ENCODE assay signal across 11 cellular contexts in the genomic region with DNA sequence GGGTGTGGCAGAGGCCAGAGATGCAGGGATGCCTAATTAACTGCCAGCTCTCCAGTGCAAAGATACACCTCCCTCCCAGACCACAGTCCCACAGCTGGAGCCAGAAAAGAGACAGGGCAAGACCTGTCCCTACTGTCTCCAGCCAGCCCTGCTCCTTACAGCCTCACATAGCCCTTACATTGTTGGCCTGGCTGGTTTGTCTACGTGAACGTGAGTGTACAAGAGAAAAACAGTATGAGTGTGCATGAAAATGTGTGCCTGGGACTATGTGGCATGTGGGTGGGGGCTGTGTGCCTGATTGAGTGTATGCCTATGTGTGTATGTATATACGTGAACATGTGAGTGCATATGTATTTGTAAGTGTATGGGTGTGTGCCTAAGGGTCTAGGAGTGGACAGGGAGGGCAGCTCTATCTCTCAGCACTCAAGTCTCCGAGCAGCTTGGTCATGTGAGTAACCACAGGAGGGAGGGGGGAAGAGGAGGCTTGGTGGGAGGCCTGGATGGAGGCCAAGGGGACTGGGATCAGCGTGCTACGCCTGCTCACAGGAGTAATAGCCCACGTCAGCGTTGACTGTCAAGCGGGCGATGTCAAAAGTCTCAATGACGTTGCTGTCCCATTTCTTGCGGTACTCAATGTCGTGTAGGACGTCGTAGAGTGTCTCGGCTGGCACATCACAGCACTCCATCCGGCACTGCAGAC. TPM values are rescaled to one million over a fixed set of nuclear protein-coding genes. Genes with fewer than 3 reads are reported as not detected.
DNase-seq lines count a peak whose midpoint lies in the region; ATAC-seq, FAIRE-seq and TF ChIP-seq lines count a peak whose summit lies in the region.
"Had no signal": no experiment of that assay in that cellular context is flagged by ENCODE, and none has a peak within 500 bp of the region (broad histone marks: within the 10 kb centered on the region; RNA-seq: fewer than 3 reads in every experiment).

No MANE protein-coding gene starts in this region.

- intact Hi-C loops in sciatic nerve (cut with DNase I), result no loop called here

- CTCF ChIA-PET in activated CD8-positive, alpha-beta T cell treated with anti-CD3 and anti-CD28 coated beads, Interleukin-2, amount 10 ng/mL, durations not matched to agents 7 days and 5 days (lab: Charles Lee), result interaction anchor here (1.0 to 2.3 kb wide), 2 partner anchors 9 to 34 kb away, joined by 3 to 6 read pairs; no protein-coding TSS in a partner anchor

- H3K4me1 Mint-ChIP-seq in HFFc6 (ENCODE audit: low read depth), result peaks cover 30% of the 10 kb centered on the region
- H3K4me1 Mint-ChIP-seq in activated CD8-positive, alpha-beta T cell treated with anti-CD3 and anti-CD28 coated beads, Interleukin-2, amount 10 ng/mL, durations not matched to agents 7 days and 5 days (ENCODE audit: low read depth), result peaks cover 10% of the 10 kb centered on the region

- POLR2A ChIA-PET in activated CD8-positive, alpha-beta T cell treated with anti-CD3 and anti-CD28 coated beads, Interleukin-2, amount 10 ng/mL, durations not matched to agents 7 days and 5 days (lab: Charles Lee), result no interaction called here

- H3K4me3 ChIP-seq in fibroblast of villous mesenchyme (ENCODE audit: low read depth, low read length), result no peak overlapping the region

- H3K36me3 Mint-ChIP-seq in HFFc6 (ENCODE audit: low read depth), result peaks cover 25% of the 10 kb centered on the region
- H3K36me3 Mint-ChIP-seq in activated CD8-positive, alpha-beta T cell treated with anti-CD3 and anti-CD28 coated beads, Interleukin-2, amount 10 ng/mL, durations not matched to agents 7 days and 5 days (ENCODE audit: low read depth), result no peaks in the 10 kb centered on the region

- peak; percentile 71 for ATAC-seq in sciatic nerve
- ATAC-seq in activated CD8-positive, alpha-beta T cell treated with anti-CD3 and anti-CD28 coated beads, Interleukin-2, amount 10 ng/mL, durations not matched to agents 7 days and 5 days, result no peak
- no peak for ATAC-seq in HG02571 (IDR thresholded peaks at IDR 0.05; ENCODE audit: unreplicated experiment)

- H3K27me3 Mint-ChIP-seq in HFFc6 (ENCODE audit: insufficient read depth), result peaks cover 6% of the 10 kb centered on the region
- H3K27me3 Mint-ChIP-seq in activated CD8-positive, alpha-beta T cell treated with anti-CD3 and anti-CD28 coated beads, Interleukin-2, amount 10 ng/mL, durations not matched to agents 7 days and 5 days (ENCODE audit: low read depth), result peaks cover 3% of the 10 kb centered on the region

- no peak for FAIRE-seq in RCC 7860 (lab: Jason Lieb, UNC)

- TF ChIP-seq CTCF in HFFc6 (IDR thresholded peaks at IDR 0.05) (no peak), fibroblast of villous mesenchyme (IDR thresholded peaks at IDR 0.05; ENCODE audit: insufficient read depth, low read depth, low read length) (no peak)

- H3K27ac Mint-ChIP-seq in HFFc6, result peak overlapping the region; percentile 66
- H3K27ac Mint-ChIP-seq in activated CD8-positive, alpha-beta T cell treated with anti-CD3 and anti-CD28 coated beads, Interleukin-2, amount 10 ng/mL, durations not matched to agents 7 days and 5 days, result no peak overlapping the region
- H3K27ac Mint-ChIP-seq: activated T-helper 2 cell treated with anti-CD3 and anti-CD28 coated beads, Interferon-gamma antibody, Interleukin-2, Interleukin-4, amounts not matched to agents 10 μg/mL and 5 μg/mL and 100 μg/mL, durations not matched to agents 14 hours and 24 hours and 36 hours had no signal

- peaks cover 19% of the 10 kb centered on the region for H3K9me3 Mint-ChIP-seq in HFFc6
- H3K9me3 Mint-ChIP-seq in activated CD8-positive, alpha-beta T cell treated with anti-CD3 and anti-CD28 coated beads, Interleukin-2, amount 10 ng/mL, durations not matched to agents 7 days and 5 days (ENCODE audit: insufficient read depth), result no peaks in the 10 kb centered on the region
- H3K9me3 Mint-ChIP-seq: activated T-helper 2 cell treated with anti-CD3 and anti-CD28 coated beads, Interferon-gamma antibody, Interleukin-2, Interleukin-4, amounts not matched to agents 10 μg/mL and 5 μg/mL and 100 μg/mL, durations not matched to agents 14 hours and 24 hours and 36 hours; H9 had no signal

- H3K4me3 Mint-ChIP-seq in HFFc6, result no peak overlapping the region
- H3K4me3 Mint-ChIP-seq in activated CD8-positive, alpha-beta T cell treated with anti-CD3 and anti-CD28 coated beads, Interleukin-2, amount 10 ng/mL, durations not matched to agents 7 days and 5 days, result no peak overlapping the region
- H3K4me3 Mint-ChIP-seq: H9 had no signal

- DNase-seq in HFFc6 (no peak), RCC 7860 (ENCODE audit: low spot score) (peak; percentile 66), fibroblast of villous mesenchyme (ENCODE audit: low read depth) (peak; percentile 91), sciatic nerve (ENCODE audit: low spot score) (peak; percentile 79), globus pallidus (ENCODE audit: low spot score) (no peak), iPS-NIHi11 (ENCODE audit: low spot score) (no peak)
- no peak for DNase-seq in activated CD8-positive, alpha-beta T cell treated with anti-CD3 and anti-CD28 coated beads, Interleukin-2, amount 10 ng/mL, durations not matched to agents 7 days and 5 days
- DNase-seq: H9, SW 1271 had no signal

RNA-seq across cellular contexts. Expression of a gene that starts 6.6 kb away (rescaled TPM):
- total RNA-seq in HFFc6 (2021; fragmentation: NEBNext Ultra II Directional; extraction: Animal tissue kit (Norgen Biotek cat#: 25700)), result 10 to 100 TPM; 42.5 to 49.0 (median 46.8) TPM
- 73.0 and 77.0 TPM in 2 replicates for total RNA-seq in fibroblast of villous mesenchyme
- 129 TPM for total RNA-seq in sciatic nerve
- 10 to 100 TPM; 84.3 to 89.6 TPM for total RNA-seq in activated CD8-positive, alpha-beta T cell treated with anti-CD3 and anti-CD28 coated beads, Interleukin-2, amount 10 ng/mL, durations not matched to agents 7 days and 5 days

RNA-seq across cellular contexts. Expression of a gene that starts 35.0 kb away (rescaled TPM):
- 10 to 100 TPM; 10.8 to 16.9 (median 15.8) TPM for total RNA-seq in HFFc6 (2021; fragmentation: NEBNext Ultra II Directional; extraction: Animal tissue kit (Norgen Biotek cat#: 25700))
- total RNA-seq in fibroblast of villous mesenchyme (22.5 and 34.5 TPM in 2 replicates), sciatic nerve (27.2 TPM)
- total RNA-seq in activated CD8-positive, alpha-beta T cell treated with anti-CD3 and anti-CD28 coated beads, Interleukin-2, amount 10 ng/mL, durations not matched to agents 7 days and 5 days, result 1 to 10 TPM; 4.0 to 4.5 TPM

RNA-seq across cellular contexts. Expression of a gene that starts 55.4 kb away (rescaled TPM):
- 1 to 10 TPM; 5.4 to 9.5 (median 7.6) TPM for total RNA-seq in HFFc6 (2021; fragmentation: NEBNext Ultra II Directional; extraction: Animal tissue kit (Norgen Biotek cat#: 25700))
- 6.8 and 11.2 TPM in 2 replicates for total RNA-seq in fibroblast of villous mesenchyme
- total RNA-seq in sciatic nerve, result 79.7 TPM
- total RNA-seq in activated CD8-positive, alpha-beta T cell treated with anti-CD3 and anti-CD28 coated beads, Interleukin-2, amount 10 ng/mL, durations not matched to agents 7 days and 5 days, result 100 to 1,000 TPM; 104 to 105 TPM

Comparison
In these comparisons a context has a peak if more than half of its experiments do, and no peak if none do; other contexts are left out.
1. DNase-seq: peak in RCC 7860 (single experiment), fibroblast of villous mesenchyme (single experiment) and sciatic nerve (single experiment); none in HFFc6 (single experiment), globus pallidus (single experiment), activated CD8-positive, alpha-beta T cell treated with anti-CD3 and anti-CD28 coated beads, Interleukin-2, amount 10 ng/mL, durations not matched to agents 7 days and 5 days (single experiment) and iPS-NIHi11 (single experiment).